In genomic region chr10:122559228-122559627, GRCh38 we compare ENCODE assay signal across 17 cellular contexts. TPM values are rescaled to one million over a fixed set of nuclear protein-coding genes. Genes with fewer than 3 reads are reported as not detected.
"Had no signal": no experiment of that assay in that cellular context is flagged by ENCODE, and none has a peak within 500 bp of the region (broad histone marks: within the 10 kb centered on the region; RNA-seq: fewer than 3 reads in every experiment).

No MANE protein-coding gene starts in this region.

- H3K27ac ChIP-seq: spleen had no signal

- H3K36me3 Mint-ChIP-seq: immature natural killer cell; stimulated activated naive B cell treated with anti-CD40 and anti-IgM and Interleukin-4, amounts not matched to agents 10 μg/mL and 1 μg/mL and 100 μg/mL, for 72 hours had no signal

- DNase-seq: activated CD4-positive, CD25-positive, alpha-beta regulatory T cell treated with anti-CD3 and anti-CD28 coated beads, Interleukin-2, amount 50 U/mL, for 72 hours; activated CD8-positive, alpha-beta memory T cell treated with anti-CD3 and anti-CD28 coated beads, Interleukin-2, amount 50 U/mL, for 4 hours; activated naive CD4-positive, alpha-beta T cell; effector memory CD4-positive, alpha-beta T cell; immature natural killer cell; left colon; nephron progenitor cell; spleen; stimulated activated CD4-positive, alpha-beta T cell treated with anti-CD3 and anti-CD28 coated beads, Interleukin-1b, Interleukin-23, amount 100 ng/mL, for 48 hours; stimulated activated naive B cell treated with anti-CD40 and anti-IgM and Interleukin-4, amounts not matched to agents 10 μg/mL and 1 μg/mL and 100 μg/mL, for 72 hours had no signal

- ATAC-seq: activated CD8-positive, alpha-beta T cell treated with anti-CD3 and anti-CD28 coated beads for 36 hours; sciatic nerve; stimulated activated naive B cell treated with anti-CD40 and anti-IgM and Interleukin-4, amounts not matched to agents 10 μg/mL and 1 μg/mL and 100 μg/mL, for 72 hours had no signal

- H3K9me3 ChIP-seq: spleen, upper lobe of left lung had no signal

- H3K36me3 ChIP-seq: spleen, upper lobe of left lung had no signal

- H3K4me3 Mint-ChIP-seq: activated CD8-positive, alpha-beta T cell treated with anti-CD3 and anti-CD28 coated beads for 36 hours; central memory CD8-positive, alpha-beta T cell; immature natural killer cell; nephron progenitor cell; stimulated activated naive B cell treated with anti-CD40 and anti-IgM and Interleukin-4, amounts not matched to agents 10 μg/mL and 1 μg/mL and 100 μg/mL, for 72 hours; T-helper 2 cell treated with Interferon-gamma antibody and Interleukin-4, amounts not matched to agents 5 μg/mL and 100 μg/mL, for 36 hours had no signal

- H3K27me3 ChIP-seq: upper lobe of left lung had no signal

- H3K4me3 ChIP-seq: lung, spleen, upper lobe of left lung had no signal

- H3K27ac Mint-ChIP-seq: activated CD8-positive, alpha-beta T cell treated with anti-CD3 and anti-CD28 coated beads for 36 hours; immature natural killer cell; nephron progenitor cell; T-helper 2 cell treated with Interferon-gamma antibody and Interleukin-4, amounts not matched to agents 5 μg/mL and 100 μg/mL, for 36 hours had no signal

- H3K4me1 Mint-ChIP-seq: stimulated activated naive B cell treated with anti-CD40 and anti-IgM and Interleukin-4, amounts not matched to agents 10 μg/mL and 1 μg/mL and 100 μg/mL, for 72 hours had no signal

- H3K9me3 Mint-ChIP-seq: activated CD8-positive, alpha-beta T cell treated with anti-CD3 and anti-CD28 coated beads for 36 hours; central memory CD8-positive, alpha-beta T cell; immature natural killer cell; nephron progenitor cell; stimulated activated naive B cell treated with anti-CD40 and anti-IgM and Interleukin-4, amounts not matched to agents 10 μg/mL and 1 μg/mL and 100 μg/mL, for 72 hours; T-helper 2 cell treated with Interferon-gamma antibody and Interleukin-4, amounts not matched to agents 5 μg/mL and 100 μg/mL, for 36 hours had no signal

RNA-seq across cellular contexts. Expression of gene DMBT1, which starts 1.3 kb away (rescaled TPM):
- total RNA-seq: activated CD8-positive, alpha-beta T cell treated with anti-CD3 and anti-CD28 coated beads for 36 hours; pulmonary artery endothelial cell; sciatic nerve had no signal
- polyA plus RNA-seq: immature natural killer cell had no signal
